Comparison of ENCODE assay signal across 1 cellular context in genomic region chr22:38133331-38133730, GRCh38.
TF ChIP-seq lines count a peak whose summit lies in the region.

No MANE protein-coding gene starts in this region.

TF ChIP-seq in HepG2, 621 proteins besides CTCF, POLR2A, EP300 and RAD21:
- no peak for TF ChIP-seq SP2 (CRISPR knock-in tag; IDR thresholded peaks at IDR 0.05)
- no peak for TF ChIP-seq ZNF121 (CRISPR knock-in tag; IDR thresholded peaks at IDR 0.05)
- no peak for TF ChIP-seq ZNF24 (IDR thresholded peaks at IDR 0.05)
- no peak for TF ChIP-seq ZSCAN25 (CRISPR knock-in tag; IDR thresholded peaks at IDR 0.05)
- no peak for TF ChIP-seq ZMAT3 (CRISPR knock-in tag; conservative IDR thresholded peaks at IDR 0.05)
- no peak for TF ChIP-seq ZNF143 (CRISPR knock-in tag; IDR thresholded peaks at IDR 0.05)
- TF ChIP-seq THYN1 (CRISPR knock-in tag; IDR thresholded peaks at IDR 0.05; ENCODE audit: borderline replicate concordance, low read depth), result no peak
- no peak for TF ChIP-seq IKZF4 (CRISPR knock-in tag; IDR thresholded peaks at IDR 0.05; ENCODE audit: borderline replicate concordance, low read depth, not compliant biosample characterization)
- TF ChIP-seq ZNF549 (CRISPR knock-in tag; IDR thresholded peaks at IDR 0.05), result no peak
